9 cellular contexts compared by ENCODE assay signal in the genomic region with DNA sequence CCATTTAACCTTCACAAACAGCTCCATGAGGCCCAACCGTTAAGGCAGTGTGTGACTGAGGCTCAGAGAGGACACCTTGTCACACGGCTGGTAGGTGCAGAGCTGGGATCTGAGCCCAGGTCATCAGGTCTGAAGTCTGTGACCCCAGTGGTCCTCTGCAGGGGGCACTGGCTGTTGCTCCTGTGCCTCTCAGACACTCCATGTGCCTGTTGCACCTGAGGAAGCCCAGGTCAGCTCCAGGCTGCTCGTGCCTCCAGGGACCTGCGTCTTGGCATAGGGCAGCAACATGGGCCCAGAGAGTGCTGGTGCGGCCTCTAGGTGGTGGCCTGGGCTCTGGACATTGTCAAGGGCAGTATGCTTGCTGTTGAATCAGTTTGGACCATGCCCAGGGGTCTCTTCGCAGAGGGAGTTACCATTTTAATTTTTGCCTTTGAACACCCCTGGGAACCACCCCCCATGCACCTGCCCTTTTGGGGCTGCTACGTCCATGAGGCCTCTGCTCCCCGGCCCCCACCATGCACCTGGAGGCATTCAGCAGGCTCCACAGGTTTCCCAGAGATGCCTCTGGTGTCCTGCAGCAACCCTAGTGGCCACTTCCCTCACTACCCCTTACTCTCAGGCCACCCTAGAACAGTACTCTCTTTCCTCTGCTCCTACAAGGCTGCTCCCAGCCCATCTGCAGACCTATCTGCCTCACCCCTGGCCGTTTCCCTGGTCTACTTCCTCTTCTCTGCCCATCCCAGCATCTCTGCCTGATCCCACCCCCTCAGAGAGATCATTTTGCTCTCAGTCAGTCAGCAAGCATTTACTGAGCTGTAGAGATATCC. TPM values are rescaled to one million over a fixed set of nuclear protein-coding genes. Genes with fewer than 3 reads are reported as not detected.
A peak's percentile ranks its signal among the peaks of the same experiment; 100 is the strongest.
DNase-seq lines count a peak whose midpoint lies in the region; ATAC-seq and TF ChIP-seq lines count a peak whose summit lies in the region.
"Had no signal": no experiment of that assay in that cellular context is flagged by ENCODE, and none has a peak within 500 bp of the region (broad histone marks: within the 10 kb centered on the region; RNA-seq: fewer than 3 reads in every experiment).

No MANE protein-coding gene starts in this region.

- H4K20me1 ChIP-seq in Karpas-422 (ENCODE audit: insufficient read depth, low read depth, low read length), result no peaks in the 10 kb centered on the region; the same call in 1 of the 2 replicates

- H3K36me3 ChIP-seq in Karpas-422 (ENCODE audit: insufficient read depth, low read length), result no peaks in the 10 kb centered on the region

- CTCF ChIA-PET in Calu3 (lab: Charles Lee), result interaction anchor here (1.4 kb wide), 1 partner anchor 196 kb away, joined by 4 read pairs; a partner anchor contains a TSS

- no peak overlapping the region for H3K4me2 ChIP-seq in Karpas-422 (ENCODE audit: low read depth, low read length, poor library complexity, severe bottlenecking)

- no peaks in the 10 kb centered on the region for H3K36me3 Mint-ChIP-seq in Calu3 (ENCODE audit: insufficient read depth, unreplicated experiment)

- H3K4me1 ChIP-seq in Karpas-422 (ENCODE audit: low read length), result no peaks in the 10 kb centered on the region

- no peaks in the 10 kb centered on the region for H3K9me3 Mint-ChIP-seq in Calu3 (ENCODE audit: low read depth, unreplicated experiment)

- no peak overlapping the region for H3K9ac ChIP-seq in Karpas-422 (ENCODE audit: low read length)

- H3K27ac ChIP-seq in Karpas-422 (ENCODE audit: low read length), result no peak overlapping the region

- no peaks in the 10 kb centered on the region for H3K9me2 ChIP-seq in Karpas-422 (replicated peaks; ENCODE audit: insufficient read depth, low read length)

- H3K27ac Mint-ChIP-seq in Calu3 (ENCODE audit: unreplicated experiment), result no peak overlapping the region

- H3K27me3 ChIP-seq in Karpas-422 (ENCODE audit: low read length), result no peaks in the 10 kb centered on the region

- no peaks in the 10 kb centered on the region for H3K79me2 ChIP-seq in Karpas-422 (ENCODE audit: low read length)

- no peak for TF ChIP-seq CTCF in Calu3 (IDR thresholded peaks at IDR 0.05; ENCODE audit: unreplicated experiment)

- H3K4me3 Mint-ChIP-seq in Calu3 (ENCODE audit: low read depth, unreplicated experiment), result no peak overlapping the region

- H2AFZ ChIP-seq in Karpas-422 (ENCODE audit: low read length), result no peak overlapping the region

- no peak overlapping the region for H3K4me3 ChIP-seq in Karpas-422 (ENCODE audit: low read length)

- peaks cover 56% of the 10 kb centered on the region for H3K4me1 Mint-ChIP-seq in Calu3 (ENCODE audit: low read depth, unreplicated experiment)

- intact Hi-C loops in Calu3 (cut with micrococcal nuclease; ENCODE audit: unreplicated experiment), result loop anchor here (10.0 kb wide), 1 partner anchor 126 kb away; a partner anchor contains a TSS

- no peak for ATAC-seq in HG03342 (IDR thresholded peaks at IDR 0.05; ENCODE audit: unreplicated experiment)
- ATAC-seq in HG02840 (IDR thresholded peaks at IDR 0.05; ENCODE audit: low FRiP score, unreplicated experiment), result no peak
- no peak for ATAC-seq in HG03095 (IDR thresholded peaks at IDR 0.05; ENCODE audit: unreplicated experiment)

- no peaks in the 10 kb centered on the region for H3K27me3 Mint-ChIP-seq in Calu3 (ENCODE audit: unreplicated experiment)

- BruUV-seq in Calu3 (replicated peaks; lab: Mats Ljungman, UMichigan), result no TSS peak

- H3K9me3 ChIP-seq in Karpas-422 (ENCODE audit: low read length), result no peaks in the 10 kb centered on the region

- DNase-seq in Calu3 (peak; percentile 35), KG1 (lab: John Stamatoyannopoulos, UW) (peak; percentile 23), mesenteric fat pad (ENCODE audit: low spot score) (peak; percentile 68), Karpas-422 (no peak)
- peak; percentile 8 for DNase-seq in activated naive CD4-positive, alpha-beta T cell treated with anti-CD3 and anti-CD28 coated beads, Interleukin-2, amount 50 U/mL, for 16 hours

RNA-seq across cellular contexts. Expression of a gene that starts 25.2 kb away (rescaled TPM):
- total RNA-seq in Calu3 (2022) (46.6 and 68.6 TPM in 2 replicates), mesenteric fat pad (0.58 TPM)
- total RNA-seq in Karpas-422 (2014; rRNA removed; shearing (Covaris generic); ENCODE audit: low replicate concordance), result not detected in 2 replicates
- total RNA-seq: glomerular endothelial cell had no signal

RNA-seq across cellular contexts. Expression of a gene that starts 48.1 kb away (rescaled TPM):
- total RNA-seq in Calu3 (2022) (67.9 and 73.7 TPM in 2 replicates), mesenteric fat pad (16.0 TPM)
- not detected in 2 replicates for total RNA-seq in Karpas-422 (2014; rRNA removed; shearing (Covaris generic); ENCODE audit: low replicate concordance)

Comparison
In these comparisons a context has a peak if more than half of its experiments do, and no peak if none do; other contexts are left out.
1. RNA of a gene that starts 25.2 kb away (total RNA-seq): 46.6 to 68.6 TPM in Calu3; 0.58 TPM in mesenteric fat pad (single experiment) and not detected in Karpas-422; every median in the first group is over 10 times any median in the second.
2. RNA of a gene that starts 48.1 kb away (total RNA-seq): 67.9 to 73.7 TPM in Calu3 and 16.0 TPM in mesenteric fat pad (single experiment); not detected in Karpas-422; every median in the first group is over 10 times any median in the second.